In the genomic region with DNA sequence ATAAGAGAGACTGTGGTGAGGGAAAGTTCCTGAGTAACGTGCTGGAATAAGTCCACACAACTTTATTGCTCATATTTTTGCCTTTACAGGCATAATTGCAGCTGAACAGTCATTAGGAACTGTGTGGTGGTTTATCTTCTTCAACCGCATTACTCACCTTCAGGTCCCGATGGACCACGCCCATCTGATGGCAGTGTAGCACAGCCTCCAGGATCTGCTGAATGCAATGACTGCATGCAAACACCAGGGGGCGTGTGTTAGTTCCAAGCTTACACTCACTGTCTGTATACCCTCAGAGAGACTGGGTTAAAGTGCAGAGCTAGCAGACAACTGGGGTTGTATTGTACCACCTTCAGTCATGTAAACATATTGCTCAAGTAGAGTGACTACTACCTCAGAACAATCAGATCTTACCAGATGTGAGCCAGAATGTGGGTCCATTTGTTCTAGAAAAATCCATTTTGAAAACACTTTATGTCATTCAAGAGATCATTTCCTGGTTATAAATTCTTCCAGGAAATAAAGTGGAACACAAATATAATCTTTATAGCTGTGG, we compare ENCODE assay signal across 8 cellular contexts.
DNase-seq lines count a peak whose midpoint lies in the region; ATAC-seq and TF ChIP-seq lines count a peak whose summit lies in the region.

No MANE protein-coding gene starts in this region.

- H3K4me3 ChIP-seq in heart left ventricle (no peak overlapping the region), aorta (ENCODE audit: low read length in 2 of 2) (no peak overlapping the region)

- peak; percentile 91 to 99 (median 97) for TF ChIP-seq CTCF in heart left ventricle (IDR thresholded peaks at IDR 0.05)

- H3K4me1 Mint-ChIP-seq in activated naive CD8-positive, alpha-beta T cell treated with anti-CD3 and anti-CD28 coated beads, Interleukin-2, amount 50 U/mL, for 24 hours: peaks cover 27% of the 10 kb centered on the region

- ATAC-seq in GM18499 (IDR thresholded peaks at IDR 0.05; ENCODE audit: insufficient read depth, unreplicated experiment) (peak; percentile 99), HG02870 (IDR thresholded peaks at IDR 0.05; ENCODE audit: unreplicated experiment) (peak; percentile 99), heart left ventricle (peak; percentile 94 to 99 (median 98)), aorta (ENCODE audit: low FRiP score) (peak; percentile 96)
- ATAC-seq in activated naive CD8-positive, alpha-beta T cell treated with anti-CD3 and anti-CD28 coated beads, Interleukin-2, amount 50 U/mL, for 24 hours: peak; percentile 98

- DNase-seq in NCI-H146 (lab: John Stamatoyannopoulos, UW): peak; percentile 87
- DNase-seq in SW480 (ENCODE audit: low spot score): peak; percentile 87
- peak; percentile 88 for DNase-seq in activated naive CD8-positive, alpha-beta T cell treated with anti-CD3 and anti-CD28 coated beads, Interleukin-2, amount 50 U/mL, for 24 hours
- DNase-seq in heart left ventricle: peak; percentile 83 to 90 (median 86)
- DNase-seq in pulmonary artery endothelial cell (ENCODE audit: low read depth, low spot score): peak; percentile 82
- DNase-seq in aorta: peak; percentile 88 to 92

- WGBS in heart left ventricle, 4 donors: 19 to 23% (median 20%) methylated on average over 5 of the region's 5 CpGs
- 10 to 11% methylated on average over 5 of the region's 5 CpGs for WGBS in aorta, 2 donors

- H3K36me3 ChIP-seq in heart left ventricle (peaks cover 0 to 27% (median 7%) of the 10 kb centered on the region in 9 donors), aorta (ENCODE audit: control insufficient read depth in 1 of 2, insufficient read depth in 2 of 2, low read length in 1 of 2) (no peaks in the 10 kb centered on the region)

- intact Hi-C loops in heart left ventricle (cut with DNase I): loop anchor here in 9 of 10 donors (1.0 to 10.0 kb wide), 11 partner anchors 67 to 357 kb away; partner anchors contain the start of gene CAMK2D (in 9 of the 9)
- intact Hi-C loops in aorta (cut with DNase I): loop anchor here (1.0 to 10.0 kb wide), 3 partner anchors 153 to 214 kb away; partner anchors contain the start of gene CAMK2D (in 1 of the 2)

- H3K4me1 ChIP-seq in heart left ventricle: peaks cover 0 to 19% (median 12%) of the 10 kb centered on the region in 12 donors
- H3K4me1 ChIP-seq in aorta (ENCODE audit: control insufficient read depth in 1 of 2, insufficient read depth in 2 of 2, low read length in 2 of 2): peaks cover 0 to 2% of the 10 kb centered on the region in 2 donors

- H3K27ac ChIP-seq in heart left ventricle (peak overlapping the region in 11 of 12 donors; percentile 23 to 75 (median 56)), aorta (ENCODE audit: low read depth in 1 of 2, low read length in 2 of 2) (no peak overlapping the region)

- peaks cover 32% of the 10 kb centered on the region for H3K36me3 Mint-ChIP-seq in activated naive CD8-positive, alpha-beta T cell treated with anti-CD3 and anti-CD28 coated beads, Interleukin-2, amount 50 U/mL, for 24 hours (ENCODE audit: low read depth)

- H3K9me3 ChIP-seq in heart left ventricle (no peaks in the 10 kb centered on the region), aorta (ENCODE audit: control insufficient read depth, low read length) (no peaks in the 10 kb centered on the region)

- TF ChIP-seq POLR2A in heart left ventricle (IDR thresholded peaks at IDR 0.05): no peak

- no peaks in the 10 kb centered on the region for H3K27me3 Mint-ChIP-seq in activated naive CD8-positive, alpha-beta T cell treated with anti-CD3 and anti-CD28 coated beads, Interleukin-2, amount 50 U/mL, for 24 hours

- no peaks in the 10 kb centered on the region for H3K9me3 Mint-ChIP-seq in activated naive CD8-positive, alpha-beta T cell treated with anti-CD3 and anti-CD28 coated beads, Interleukin-2, amount 50 U/mL, for 24 hours

- H3K27ac Mint-ChIP-seq in activated naive CD8-positive, alpha-beta T cell treated with anti-CD3 and anti-CD28 coated beads, Interleukin-2, amount 50 U/mL, for 24 hours: peak overlapping the region; percentile 86

- no peak overlapping the region for H3K4me3 Mint-ChIP-seq in activated naive CD8-positive, alpha-beta T cell treated with anti-CD3 and anti-CD28 coated beads, Interleukin-2, amount 50 U/mL, for 24 hours

- H3K27me3 ChIP-seq in heart left ventricle (no peaks in the 10 kb centered on the region), aorta (ENCODE audit: control insufficient read depth in 1 of 2, insufficient read depth in 2 of 2, low read length in 1 of 2) (no peaks in the 10 kb centered on the region)

Comparison
In these comparisons a context has a peak if more than half of its experiments do, and no peak if none do; other contexts are left out.
1. H3K27ac ChIP-seq: peak in heart left ventricle (11 of 12); none in aorta (0 of 2).
2. Peak in every context shown above with its lines, with median percentiles within 50 percentile points of each other: ATAC-seq and DNase-seq.